Comparison of ENCODE assay signal across 24 cellular contexts in genomic region chr17:44552361-44552760, GRCh38. TPM values are rescaled to one million over a fixed set of nuclear protein-coding genes. Genes with fewer than 3 reads are reported as not detected.
DNase-seq lines count a peak whose midpoint lies in the region; ATAC-seq and TF ChIP-seq lines count a peak whose summit lies in the region.
"Had no signal": no experiment of that assay in that cellular context is flagged by ENCODE, and none has a peak within 500 bp of the region (broad histone marks: within the 10 kb centered on the region; RNA-seq: fewer than 3 reads in every experiment).

No MANE protein-coding gene starts in this region.

- no peak overlapping the region for H4K8ac ChIP-seq in neuronal stem cell (ENCODE audit: low read depth, low read length)

- DNase-seq in AG04450 (ENCODE audit: low read depth, low spot score): no peak
- DNase-seq in RWPE2 (ENCODE audit: low spot score): no peak
- DNase-seq in neuronal stem cell (ENCODE audit: low spot score): no peak
- DNase-seq in NCI-H526 treated with DMSO at 0.1 percent for 48 hours (lab: John Stamatoyannopoulos, UW): no peak
- DNase-seq in DMS153 treated with DMSO at 0.1 percent for 48 hours (lab: John Stamatoyannopoulos, UW; ENCODE audit: unreplicated experiment): no peak
- no peak for DNase-seq in ovary
- DNase-seq: activated CD8-positive, alpha-beta T cell treated with anti-CD3 and anti-CD28 coated beads for 36 hours; activated naive CD4-positive, alpha-beta T cell; activated T-cell treated with anti-CD3 and anti-CD28 coated beads for 4 hours; amniotic stem cell; dermis blood vessel endothelial cell; HCEC 1CT; heart right ventricle; KBM-7; left ventricle myocardium inferior; NCI-H1930; NCI-H2227 treated with DMSO at 0.1 percent for 48 hours; nucleus accumbens; retina; SHP77 treated with DMSO at 0.1 percent for 48 hours; stimulated activated CD8-positive, alpha-beta memory T cell treated with anti-CD3 and anti-CD28 coated beads, Interleukin-4, amount 100 ng/mL, for 48 hours had no signal

- H3K4me3 ChIP-seq in AG04450 (ENCODE audit: low read depth, low read length) (no peak overlapping the region), RWPE2 (ENCODE audit: severe bottlenecking) (no peak overlapping the region), gastroesophageal sphincter (no peak overlapping the region), neuronal stem cell (ENCODE audit: low read length in 2 of 2) (no peak overlapping the region), ovary (no peak overlapping the region)
- H3K4me3 ChIP-seq: BLaER1, heart right ventricle, left ventricle myocardium inferior had no signal

- H3K9me3 ChIP-seq in AG04450 (ENCODE audit: control insufficient read depth, insufficient read depth, low read length): no peaks in the 10 kb centered on the region
- H3K9me3 ChIP-seq in RWPE2 (ENCODE audit: severe bottlenecking): no peaks in the 10 kb centered on the region
- H3K9me3 ChIP-seq in gastroesophageal sphincter: no peaks in the 10 kb centered on the region
- H3K9me3 ChIP-seq in neuronal stem cell (replicated peaks in 1 of 2; ENCODE audit: control insufficient read depth in 2 of 2, insufficient read depth in 1 of 2, low read depth in 1 of 2, low read length in 2 of 2): no peaks in the 10 kb centered on the region
- H3K9me3 ChIP-seq in ovary: no peaks in the 10 kb centered on the region
- H3K9me3 ChIP-seq: BLaER1, heart right ventricle, left ventricle myocardium inferior had no signal

- H3K4ac ChIP-seq in neuronal stem cell (ENCODE audit: low read length): peak overlapping the region; percentile 66

- H3K14ac ChIP-seq in neuronal stem cell (ENCODE audit: low read length): no peak overlapping the region

- peak overlapping the region; percentile 21 for H3K27ac ChIP-seq in AG04450 (ENCODE audit: low read depth, low read length)
- H3K27ac ChIP-seq in RWPE2 (ENCODE audit: poor library complexity, severe bottlenecking): peak overlapping the region; percentile 8
- no peak overlapping the region for H3K27ac ChIP-seq in gastroesophageal sphincter
- no peak overlapping the region for H3K27ac ChIP-seq in neuronal stem cell (replicated peaks; ENCODE audit: low read length)
- H3K27ac ChIP-seq in ovary: no peak overlapping the region
- H3K27ac ChIP-seq: BLaER1, heart right ventricle, left ventricle myocardium inferior had no signal

- WGBS in gastroesophageal sphincter (ENCODE audit: low coverage in 1 of 2), 2 donors: 49 to 67% methylated on average over 8 to 9 of the region's 9 CpGs
- no CpG with 5 or more reads among the region's 9 CpGs for WGBS in neuronal stem cell (ENCODE audit: extremely low coverage in 2 of 2, insufficient read length in 2 of 2, insufficient replicate concordance in 1 of 2), 2 donors
- WGBS in ovary, 3 donors: 60 to 74% (median 69%) methylated on average over 9 of the region's 9 CpGs

- peak overlapping the region; percentile 81 for H3K18ac ChIP-seq in neuronal stem cell (ENCODE audit: low read length)

- CTCF ChIA-PET in AG04450 (lab: Charles Lee): interaction anchor here (3.6 kb wide), 1 partner anchor 19 kb away, joined by 29 read pairs; no protein-coding TSS in a partner anchor

- TF ChIP-seq EP300 in gastroesophageal sphincter (IDR thresholded peaks at IDR 0.05) (no peak), ovary (IDR thresholded peaks at IDR 0.05) (no peak)

- no peak overlapping the region for H2BK120ac ChIP-seq in neuronal stem cell (ENCODE audit: low read depth, low read length)

- peak overlapping the region; percentile 58 for H2BK5ac ChIP-seq in neuronal stem cell (ENCODE audit: low read length)

- H3K9ac ChIP-seq in neuronal stem cell (ENCODE audit: low read depth, low read length, poor library complexity): no peak overlapping the region
- H3K9ac ChIP-seq: BLaER1 had no signal

- H3K36me3 ChIP-seq in RWPE2 (ENCODE audit: low read depth): no peaks in the 10 kb centered on the region
- no peaks in the 10 kb centered on the region for H3K36me3 ChIP-seq in gastroesophageal sphincter
- no peaks in the 10 kb centered on the region for H3K36me3 ChIP-seq in neuronal stem cell (replicated peaks in 1 of 2; ENCODE audit: control insufficient read depth in 2 of 2, insufficient read depth in 2 of 2, low read length in 2 of 2)
- H3K36me3 ChIP-seq in ovary: no peaks in the 10 kb centered on the region
- H3K36me3 ChIP-seq: BLaER1, heart right ventricle, left ventricle myocardium inferior had no signal

- H2BK12ac ChIP-seq in neuronal stem cell (ENCODE audit: low read length): peak overlapping the region; percentile 86

- H3K27me3 ChIP-seq in AG04450 (ENCODE audit: control insufficient read depth, insufficient read depth, low read length) (no peaks in the 10 kb centered on the region), RWPE2 (ENCODE audit: insufficient read depth, poor library complexity, severe bottlenecking) (no peaks in the 10 kb centered on the region), gastroesophageal sphincter (peaks cover 17% of the 10 kb centered on the region), neuronal stem cell (ENCODE audit: control insufficient read depth in 3 of 3, insufficient read depth in 3 of 3, low read depth in 1 of 3, low read length in 3 of 3) (no peaks in the 10 kb centered on the region), ovary (no peaks in the 10 kb centered on the region)
- H3K27me3 ChIP-seq: BLaER1 had no signal

- H4K91ac ChIP-seq in neuronal stem cell (ENCODE audit: low read depth, low read length, poor library complexity): no peak overlapping the region

- TF ChIP-seq CTCF in AG04450 (IDR thresholded peaks at IDR 0.05; ENCODE audit: low read depth, low read length) (no peak), RWPE2 (IDR thresholded peaks at IDR 0.05; ENCODE audit: poor library complexity, severe bottlenecking) (no peak), gastroesophageal sphincter (IDR thresholded peaks at IDR 0.05) (no peak), ovary (IDR thresholded peaks at IDR 0.05) (no peak)

- H3K4me2 ChIP-seq in neuronal stem cell (ENCODE audit: insufficient read depth, low read length, poor library complexity, severe bottlenecking): no peak overlapping the region
- H3K4me2 ChIP-seq: BLaER1 had no signal

- H3K79me1 ChIP-seq in neuronal stem cell (ENCODE audit: low read depth, low read length): no peaks in the 10 kb centered on the region

- H2BK15ac ChIP-seq in neuronal stem cell (ENCODE audit: low read length): peak overlapping the region; percentile 11

- peak overlapping the region; percentile 79 for H2AK5ac ChIP-seq in neuronal stem cell (ENCODE audit: low read depth, low read length)

- peak overlapping the region; percentile 58 for H3K23ac ChIP-seq in neuronal stem cell (ENCODE audit: low read depth, low read length, poor library complexity)

- ATAC-seq in RWPE2 (ENCODE audit: low read depth) (no peak), gastroesophageal sphincter (peak; percentile 38), GM21367 (IDR thresholded peaks at IDR 0.05; ENCODE audit: unreplicated experiment) (no peak)
- ATAC-seq: activated CD8-positive, alpha-beta T cell treated with anti-CD3 and anti-CD28 coated beads for 36 hours; heart right ventricle had no signal

- no peak overlapping the region for H2AFZ ChIP-seq in neuronal stem cell (ENCODE audit: low read length)

- TF ChIP-seq POLR2A in gastroesophageal sphincter (IDR thresholded peaks at IDR 0.05) (no peak), ovary (IDR thresholded peaks at IDR 0.05) (no peak)

- H3K4me1 ChIP-seq in RWPE2 (ENCODE audit: insufficient read depth, poor library complexity, severe bottlenecking): peaks cover 11% of the 10 kb centered on the region
- peaks cover 0 to 16% (median 2%) of the 10 kb centered on the region in 3 donors for H3K4me1 ChIP-seq in gastroesophageal sphincter
- peaks cover 32 to 33% of the 10 kb centered on the region in 2 donors for H3K4me1 ChIP-seq in neuronal stem cell (ENCODE audit: control insufficient read depth in 2 of 2, insufficient read depth in 1 of 2, low read depth in 1 of 2, low read length in 2 of 2)
- no peaks in the 10 kb centered on the region for H3K4me1 ChIP-seq in ovary (ENCODE audit: insufficient read depth)

- intact Hi-C loops in ovary (cut with DNase I): no loop called here

- POLR2A ChIA-PET in AG04450 (lab: Yijun Ruan, JAX): no interaction called here

RNA-seq across cellular contexts. Expression of gene FZD2, which starts 4.9 kb away (rescaled TPM):
- 49.4 and 73.4 TPM in 2 replicates for polyA plus RNA-seq in AG04450 (2011; rRNA removed)
- polyA minus RNA-seq in AG04450 (2011; rRNA and poly(A)+ RNA removed): 78.2 and 94.9 TPM in 2 replicates
- 1 to 10 TPM; 1.5 to 2.7 (median 1.6) TPM for total RNA-seq in gastroesophageal sphincter
- polyA plus RNA-seq in neuronal stem cell (2013, experiment 1 of 2): 181 TPM
- 177 TPM for polyA plus RNA-seq in neuronal stem cell (2013, experiment 2 of 2)
- 10 to 100 TPM in 3 of 7 donors, 1 to 10 TPM in 4; 1.6 to 12.5 (median 9.3) TPM for total RNA-seq in ovary
- polyA plus RNA-seq in ovary: 1 to 10 TPM in 1 of 2 donors, under 1 TPM in 1; 0.08 to 5.3 TPM

RNA-seq across cellular contexts. Expression of gene GPATCH8, which starts 49.2 kb away (rescaled TPM):
- polyA plus RNA-seq in AG04450 (2011; rRNA removed): 16.3 and 16.4 TPM in 2 replicates
- 22.0 and 26.6 TPM in 2 replicates for polyA minus RNA-seq in AG04450 (2011; rRNA and poly(A)+ RNA removed)
- 10 to 100 TPM; 21.8 to 54.6 (median 33.9) TPM for total RNA-seq in gastroesophageal sphincter
- polyA plus RNA-seq in neuronal stem cell (2013, experiment 1 of 2): 22.8 TPM
- polyA plus RNA-seq in neuronal stem cell (2013, experiment 2 of 2): 23.3 TPM
- 10 to 100 TPM; 27.6 to 57.3 (median 48.9) TPM for total RNA-seq in ovary
- polyA plus RNA-seq in ovary: 10 to 100 TPM; 20.5 to 40.4 TPM

Comparison
In these comparisons a context has a peak if more than half of its experiments do, and no peak if none do; other contexts are left out.
1. H3K27ac ChIP-seq: peak in AG04450 (single experiment) and RWPE2 (single experiment); none in gastroesophageal sphincter (0 of 4), neuronal stem cell (single experiment) and ovary (0 of 2).